8 cellular contexts compared by ENCODE assay signal in the genomic region with DNA sequence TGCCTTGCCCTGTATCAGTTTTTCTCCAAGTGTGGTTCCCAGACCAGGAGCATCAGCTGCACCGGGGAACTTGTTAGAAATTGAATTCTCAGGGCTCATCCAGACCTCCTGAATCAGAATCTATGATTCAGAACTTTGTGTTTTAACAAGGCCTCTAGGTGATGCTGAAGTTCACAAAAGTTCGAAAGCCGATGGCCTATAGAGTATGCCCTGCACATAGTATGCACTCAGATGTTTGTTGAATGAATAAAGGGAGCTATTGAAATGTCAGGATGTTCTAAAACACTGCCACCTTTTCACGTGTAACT. TPM values are rescaled to one million over a fixed set of nuclear protein-coding genes. Genes with fewer than 3 reads are reported as not detected.
A peak's percentile ranks its signal among the peaks of the same experiment; 100 is the strongest.
DNase-seq lines count a peak whose midpoint lies in the region; ATAC-seq lines count a peak whose summit lies in the region.

No MANE protein-coding gene starts in this region.

- POLR2A ChIA-PET in activated CD4-positive, alpha-beta T cell treated with anti-CD3 and anti-CD28 coated beads, Interleukin-2, amount 10 ng/mL, durations not matched to agents 7 days and 5 days (lab: Charles Lee) = no interaction called here

- H3K27me3 ChIP-seq in adipocyte (replicated peaks; ENCODE audit: control insufficient read depth, insufficient read depth, low read length) (no peaks in the 10 kb centered on the region), iPS-15b (ENCODE audit: control insufficient read depth, insufficient read depth, low read length) (peaks cover 11% of the 10 kb centered on the region)

- CTCF ChIA-PET in activated CD4-positive, alpha-beta T cell treated with anti-CD3 and anti-CD28 coated beads, Interleukin-2, amount 10 ng/mL, durations not matched to agents 7 days and 5 days (lab: Charles Lee) = interaction anchor here (0.7 kb wide), 1 partner anchor 572 kb away, joined by 9 read pairs; no protein-coding TSS in a partner anchor

- H3K27ac Mint-ChIP-seq in activated CD4-positive, alpha-beta T cell treated with anti-CD3 and anti-CD28 coated beads, Interleukin-2, amount 10 ng/mL, durations not matched to agents 7 days and 5 days = no peak overlapping the region
- peak overlapping the region; percentile 51 for H3K27ac Mint-ChIP-seq in stimulated activated naive B cell treated with anti-CD40 and anti-IgM and Interleukin-4, amounts not matched to agents 10 μg/mL and 1 μg/mL and 100 μg/mL, for 72 hours

- no peaks in the 10 kb centered on the region for H3K9me3 Mint-ChIP-seq in activated CD4-positive, alpha-beta T cell treated with anti-CD3 and anti-CD28 coated beads, Interleukin-2, amount 10 ng/mL, durations not matched to agents 7 days and 5 days
- H3K9me3 Mint-ChIP-seq in stimulated activated naive B cell treated with anti-CD40 and anti-IgM and Interleukin-4, amounts not matched to agents 10 μg/mL and 1 μg/mL and 100 μg/mL, for 72 hours = no peaks in the 10 kb centered on the region

- H3K4me3 Mint-ChIP-seq in activated CD4-positive, alpha-beta T cell treated with anti-CD3 and anti-CD28 coated beads, Interleukin-2, amount 10 ng/mL, durations not matched to agents 7 days and 5 days = peak overlapping the region; percentile 64
- H3K4me3 Mint-ChIP-seq in stimulated activated naive B cell treated with anti-CD40 and anti-IgM and Interleukin-4, amounts not matched to agents 10 μg/mL and 1 μg/mL and 100 μg/mL, for 72 hours = peak overlapping the region; percentile 81 to 84

- peaks cover 64% of the 10 kb centered on the region for H3K27me3 Mint-ChIP-seq in activated CD4-positive, alpha-beta T cell treated with anti-CD3 and anti-CD28 coated beads, Interleukin-2, amount 10 ng/mL, durations not matched to agents 7 days and 5 days
- H3K27me3 Mint-ChIP-seq in stimulated activated naive B cell treated with anti-CD40 and anti-IgM and Interleukin-4, amounts not matched to agents 10 μg/mL and 1 μg/mL and 100 μg/mL, for 72 hours = peaks cover 55 to 58% of the 10 kb centered on the region in 2 donors

- H3K36me3 Mint-ChIP-seq in activated CD4-positive, alpha-beta T cell treated with anti-CD3 and anti-CD28 coated beads, Interleukin-2, amount 10 ng/mL, durations not matched to agents 7 days and 5 days (ENCODE audit: low read depth) = no peaks in the 10 kb centered on the region
- no peaks in the 10 kb centered on the region for H3K36me3 Mint-ChIP-seq in stimulated activated naive B cell treated with anti-CD40 and anti-IgM and Interleukin-4, amounts not matched to agents 10 μg/mL and 1 μg/mL and 100 μg/mL, for 72 hours

- peaks cover 4% of the 10 kb centered on the region for H3K4me1 Mint-ChIP-seq in activated CD4-positive, alpha-beta T cell treated with anti-CD3 and anti-CD28 coated beads, Interleukin-2, amount 10 ng/mL, durations not matched to agents 7 days and 5 days
- H3K4me1 Mint-ChIP-seq in stimulated activated naive B cell treated with anti-CD40 and anti-IgM and Interleukin-4, amounts not matched to agents 10 μg/mL and 1 μg/mL and 100 μg/mL, for 72 hours = peaks cover 4 to 12% of the 10 kb centered on the region in 2 donors

- H3K4me1 ChIP-seq in adipocyte (ENCODE audit: control insufficient read depth, insufficient read depth, low read length) (peaks cover 59% of the 10 kb centered on the region), iPS-15b (ENCODE audit: control insufficient read depth, insufficient read depth, low read length) (peaks cover 6% of the 10 kb centered on the region)

- H3K4me3 ChIP-seq in adipocyte (ENCODE audit: low read length) (peak overlapping the region; percentile 84), iPS-15b (ENCODE audit: low read depth, low read length) (peak overlapping the region; percentile 69)

- ATAC-seq in stimulated activated naive B cell treated with anti-CD40 and anti-IgM and Interleukin-4, amounts not matched to agents 10 μg/mL and 1 μg/mL and 100 μg/mL, for 72 hours (replicated peaks) = no peak
- ATAC-seq in GM21723 (IDR thresholded peaks at IDR 0.05; ENCODE audit: unreplicated experiment) (no peak), HG03565 (IDR thresholded peaks at IDR 0.05; ENCODE audit: unreplicated experiment) (no peak), HG03378 (IDR thresholded peaks at IDR 0.05; ENCODE audit: unreplicated experiment) (no peak)

- H3K9me3 ChIP-seq in adipocyte (ENCODE audit: control insufficient read depth, low read length) = no peaks in the 10 kb centered on the region
- H3K9me3 ChIP-seq in iPS-15b (ENCODE audit: control insufficient read depth, insufficient read depth, low read length) = no peaks in the 10 kb centered on the region

- H3K36me3 ChIP-seq in adipocyte (ENCODE audit: control insufficient read depth, insufficient read depth, low read length, severe bottlenecking) = peaks cover 13% of the 10 kb centered on the region
- no peaks in the 10 kb centered on the region for H3K36me3 ChIP-seq in iPS-15b (ENCODE audit: control insufficient read depth, insufficient read depth, low read length)

- H3K9ac ChIP-seq in adipocyte (ENCODE audit: low read length) (peak overlapping the region; percentile 93), iPS-15b (ENCODE audit: low read depth, low read length) (no peak overlapping the region)

- no peak for DNase-seq in activated CD4-positive, alpha-beta T cell treated with anti-CD3 and anti-CD28 coated beads, Interleukin-2, amount 10 ng/mL, durations not matched to agents 7 days and 5 days
- DNase-seq in activated CD4-positive, alpha-beta T cell treated with anti-CD3 and anti-CD28 coated beads, Interleukin-2, amount 50 U/mL, for 1 hour = no peak
- peak; percentile 54 for DNase-seq in adipocyte (ENCODE audit: low read depth)
- no peak for DNase-seq in stimulated activated naive B cell treated with anti-CD40 and anti-IgM and Interleukin-4, amounts not matched to agents 10 μg/mL and 1 μg/mL and 100 μg/mL, for 72 hours

RNA-seq across cellular contexts. Expression of gene LARP6, which starts 0.7 kb away (rescaled TPM):
- total RNA-seq in activated CD4-positive, alpha-beta T cell treated with anti-CD3 and anti-CD28 coated beads, Interleukin-2, amount 10 ng/mL, durations not matched to agents 7 days and 5 days = not detected

RNA-seq across cellular contexts. Expression of gene THAP10, which starts 37.6 kb away (rescaled TPM):
- not detected for total RNA-seq in activated CD4-positive, alpha-beta T cell treated with anti-CD3 and anti-CD28 coated beads, Interleukin-2, amount 10 ng/mL, durations not matched to agents 7 days and 5 days

RNA-seq across cellular contexts. Expression of gene LRRC49, which starts 38.0 kb away (rescaled TPM):
- not detected for total RNA-seq in activated CD4-positive, alpha-beta T cell treated with anti-CD3 and anti-CD28 coated beads, Interleukin-2, amount 10 ng/mL, durations not matched to agents 7 days and 5 days
